Comparison of ENCODE assay signal across 34 cellular contexts in the genomic region with DNA sequence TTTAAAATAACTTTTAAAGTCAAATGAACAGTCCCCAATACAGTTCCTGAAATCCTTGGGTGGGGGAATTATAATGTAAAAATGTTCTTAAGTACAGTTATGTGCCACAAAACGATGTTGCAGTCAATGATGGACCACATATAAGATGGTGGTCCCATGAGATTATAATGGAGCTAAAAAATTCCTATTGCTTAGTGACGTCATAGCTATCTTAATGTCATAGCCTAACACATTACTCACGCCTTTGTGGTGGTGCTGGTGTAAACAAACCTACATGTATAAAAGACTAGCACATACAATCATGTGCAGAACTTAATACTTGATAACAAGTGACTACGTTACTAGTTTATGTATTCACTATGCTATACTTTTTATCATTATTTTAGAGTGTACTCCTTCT.
A peak's percentile ranks its signal among the peaks of the same experiment; 100 is the strongest.
DNase-seq lines count a peak whose midpoint lies in the region; ATAC-seq, FAIRE-seq and TF ChIP-seq lines count a peak whose summit lies in the region.
"Had no signal": no experiment of that assay in that cellular context is flagged by ENCODE, and none has a peak within 500 bp of the region (broad histone marks: within the 10 kb centered on the region; RNA-seq: fewer than 3 reads in every experiment).

No MANE protein-coding gene starts in this region.

- no peak overlapping the region for H4K8ac ChIP-seq in IMR-90 (ENCODE audit: low read depth in 2 of 2, low read length in 2 of 2)

- FAIRE-seq in HepG2 (lab: Jason Lieb, UNC) (no peak), D721Med (lab: Jason Lieb, UNC) (peak; percentile 35), K562 (lab: Jason Lieb, UNC) (no peak)
- FAIRE-seq: A204.1, A549 had no signal

- no peak overlapping the region for H2BK15ac ChIP-seq in IMR-90 (ENCODE audit: low read depth, low read length)

- H3K4me2 ChIP-seq in HepG2 (ENCODE audit: low read depth, low read length) (no peak overlapping the region), IMR-90 (ENCODE audit: low read depth, low read length) (no peak overlapping the region), K562 (ENCODE audit: insufficient read depth, low read length) (no peak overlapping the region)
- H3K4me2 ChIP-seq: A549, BLaER1 had no signal

- intact Hi-C loops in HepG2 (cut with micrococcal nuclease; ENCODE audit: unreplicated experiment) (no loop called here), right lobe of liver (cut with DNase I) (no loop called here), IMR-90 (cut with micrococcal nuclease) (no loop called here), K562 (cut with micrococcal nuclease) (no loop called here)

- no peak overlapping the region for H3K23ac ChIP-seq in IMR-90 (ENCODE audit: low read depth, low read length)

- H2BK120ac ChIP-seq in IMR-90 (ENCODE audit: low read depth, low read length), result no peak overlapping the region

- H3K4me1 ChIP-seq in HepG2 (ENCODE audit: insufficient read depth, low read length), result no peaks in the 10 kb centered on the region
- H3K4me1 ChIP-seq in right lobe of liver, result no peaks in the 10 kb centered on the region
- H3K4me1 ChIP-seq in IMR-90 (ENCODE audit: control insufficient read depth, insufficient read depth, low read length), result no peaks in the 10 kb centered on the region
- no peaks in the 10 kb centered on the region for H3K4me1 ChIP-seq in K562 (replicated peaks in 1 of 2; ENCODE audit: control insufficient read depth in 2 of 2, insufficient read depth in 2 of 2, low read length in 2 of 2)
- H3K4me1 ChIP-seq: A549, BE2C, BLaER1, Caco-2 had no signal

- no peak overlapping the region for H3K18ac ChIP-seq in IMR-90 (ENCODE audit: low read depth, low read length)

- TF ChIP-seq EP300 in HepG2 (IDR thresholded peaks at IDR 0.05; ENCODE audit: low read depth in 2 of 2, low read length in 2 of 2), result no peak
- no peak for TF ChIP-seq EP300 in HepG2 (CRISPR knock-in tag; IDR thresholded peaks at IDR 0.05; ENCODE audit: borderline replicate concordance)
- no peak for TF ChIP-seq EP300 in K562 (IDR thresholded peaks at IDR 0.05; ENCODE audit: low read length)

- no peak overlapping the region for H2BK20ac ChIP-seq in IMR-90 (ENCODE audit: low read depth, low read length)

- H4K91ac ChIP-seq in IMR-90 (ENCODE audit: insufficient read depth, low read depth, low read length), result no peak overlapping the region

- no peaks in the 10 kb centered on the region for H3K36me3 ChIP-seq in HepG2 (replicated peaks in 1 of 2; ENCODE audit: control insufficient read depth in 1 of 2, insufficient read depth in 2 of 2, low read length in 2 of 2)
- H3K36me3 ChIP-seq in right lobe of liver, result no peaks in the 10 kb centered on the region
- H3K36me3 ChIP-seq in IMR-90 (ENCODE audit: control insufficient read depth, insufficient read depth, low read length), result peaks cover 3% of the 10 kb centered on the region; the same call in 1 of the 2 replicates
- H3K36me3 ChIP-seq in K562 (ENCODE audit: control insufficient read depth, insufficient read depth, low read length), result no peaks in the 10 kb centered on the region
- H3K36me3 ChIP-seq: BE2C, BLaER1 had no signal

- no peak overlapping the region for H2AK5ac ChIP-seq in IMR-90 (ENCODE audit: low read depth, low read length)

- no peak overlapping the region for H2AFZ ChIP-seq in HepG2 (ENCODE audit: low read length)
- H2AFZ ChIP-seq in IMR-90 (replicated peaks; ENCODE audit: low read length, poor library complexity), result no peak overlapping the region
- no peak overlapping the region for H2AFZ ChIP-seq in K562 (ENCODE audit: low read depth, low read length)

- BruUV-seq in HepG2 (replicated peaks; lab: Mats Ljungman, UMichigan), result no TSS peak
- no TSS peak for BruUV-seq in IMR-90 (replicated peaks; lab: Mats Ljungman, UMichigan)
- BruUV-seq in K562 (replicated peaks; lab: Mats Ljungman, UMichigan), result no TSS peak

- H3K27ac ChIP-seq in HepG2 (ENCODE audit: extremely low read length, insufficient read depth, low read length) (no peak overlapping the region), right lobe of liver (no peak overlapping the region), IMR-90 (ENCODE audit: insufficient read depth, low read length) (no peak overlapping the region), K562 (ENCODE audit: extremely low read depth, low read depth, low read length) (no peak overlapping the region)
- H3K27ac ChIP-seq: 22Rv1, A549, BLaER1, C4-2B had no signal

- TF ChIP-seq RAD21 in HepG2 (CRISPR knock-in tag; IDR thresholded peaks at IDR 0.05) (no peak), IMR-90 (IDR thresholded peaks at IDR 0.05; ENCODE audit: low read length) (no peak), K562 (CRISPR knock-in tag; conservative IDR thresholded peaks at IDR 0.05 in 1 of 2, IDR thresholded peaks at IDR 0.05 in 1 of 2) (no peak)

- no peaks in the 10 kb centered on the region for H4K20me1 ChIP-seq in HepG2 (ENCODE audit: insufficient read depth, low read length)
- H4K20me1 ChIP-seq in IMR-90 (ENCODE audit: insufficient read depth, low read length), result no peaks in the 10 kb centered on the region
- H4K20me1 ChIP-seq in K562 (replicated peaks; ENCODE audit: control insufficient read depth, insufficient read depth, low read length), result no peaks in the 10 kb centered on the region
- H4K20me1 ChIP-seq: BLaER1; BLaER1 treated with 17β-estradiol and CSF1 and Interleukin-3, amounts not matched to agents 10 nM and 100 nM had no signal

- TF ChIP-seq POLR2A in HepG2 (IDR thresholded peaks at IDR 0.05; ENCODE audit: insufficient read depth in 1 of 2, low read depth in 2 of 2, low read length in 2 of 2) (no peak), right lobe of liver (IDR thresholded peaks at IDR 0.05) (no peak), IMR-90 (IDR thresholded peaks at IDR 0.05; ENCODE audit: low read depth, low read length) (no peak), K562 (conservative IDR thresholded peaks at IDR 0.05) (no peak)

- ATAC-seq in HepG2 (no peak), right lobe of liver (no peak), IMR-90 (ENCODE audit: low read depth) (no peak), K562 (no peak), HG02884 (IDR thresholded peaks at IDR 0.05; ENCODE audit: unreplicated experiment) (no peak), HG02885 (IDR thresholded peaks at IDR 0.05; ENCODE audit: poor library complexity, unreplicated experiment) (no peak)
- ATAC-seq: A549; CD8-positive, alpha-beta T cell had no signal

- H3K4me3 ChIP-seq in HepG2 (replicated peaks in 1 of 3; ENCODE audit: insufficient read depth in 1 of 3, low read depth in 2 of 3, low read length in 3 of 3), result no peak overlapping the region
- H3K4me3 ChIP-seq in right lobe of liver, result no peak overlapping the region
- no peak overlapping the region for H3K4me3 ChIP-seq in IMR-90 (ENCODE audit: insufficient read depth, low read depth, low read length)
- H3K4me3 ChIP-seq in K562, result no peak overlapping the region
- H3K4me3 ChIP-seq: A549; BLaER1; BLaER1 treated with 17β-estradiol and CSF1 and Interleukin-3, amounts not matched to agents 10 nM and 100 nM had no signal

- H3K27me3 ChIP-seq in HepG2 (ENCODE audit: control insufficient read depth in 1 of 2, insufficient read depth in 2 of 2, low read length in 2 of 2) (peaks cover 0 to 1% of the 10 kb centered on the region in 2 experiments; a peak in 3 of 5 replicates), right lobe of liver (no peaks in the 10 kb centered on the region), IMR-90 (ENCODE audit: control insufficient read depth, insufficient read depth, low read length) (no peaks in the 10 kb centered on the region), K562 (ENCODE audit: control insufficient read depth in 2 of 2, insufficient read depth in 2 of 2, low read length in 2 of 2) (no peaks in the 10 kb centered on the region)
- H3K27me3 ChIP-seq: BE2C; BLaER1; BLaER1 treated with 17β-estradiol and CSF1 and Interleukin-3, amounts not matched to agents 10 nM and 100 nM had no signal

- H2AK9ac ChIP-seq in IMR-90 (replicated peaks; ENCODE audit: low read depth, low read length, poor library complexity), result no peak overlapping the region

- in situ Hi-C loops in HepG2 (cut with HindIII; ENCODE audit: extremely low pct_ligation_motif_present, low pct_unique_long_range_greater_than_20kb), result no loop called here
- in situ Hi-C loops in IMR-90 (cut with MboI; ENCODE audit: low sequenced_read_pairs), result no loop called here
- in situ Hi-C loops in K562 (cut with MboI), result no loop called here

- no peak overlapping the region for H3K14ac ChIP-seq in IMR-90 (replicated peaks; ENCODE audit: low read depth, low read length)

- TF ChIP-seq CTCF in HepG2 (CRISPR knock-in tag; IDR thresholded peaks at IDR 0.05) (no peak), right lobe of liver (IDR thresholded peaks at IDR 0.05) (no peak), D721Med (IDR thresholded peaks at IDR 0.05; ENCODE audit: insufficient read depth, missing control alignments) (no peak), IMR-90 (conservative IDR thresholded peaks at IDR 0.05; ENCODE audit: low read depth, low read length) (no peak), K562 (IDR thresholded peaks at IDR 0.05 in 2 of 3, conservative IDR thresholded peaks at IDR 0.05 in 1 of 3; ENCODE audit: insufficient read depth in 2 of 3, low read depth in 1 of 3, low read length in 3 of 3) (no peak)

- CTCF ChIA-PET in HepG2 (lab: Yijun Ruan, JAX; ENCODE audit: low intra/inter-chr PET ratio, low total read pairs), result no interaction called here
- CTCF ChIA-PET in IMR-90 (lab: Yijun Ruan, JAX), result no interaction called here
- CTCF ChIA-PET in K562 (lab: Yijun Ruan, JAX; ENCODE audit: low intra/inter-chr PET ratio), result no interaction called here

- H3K79me2 ChIP-seq in HepG2 (ENCODE audit: insufficient read depth, low read length) (no peaks in the 10 kb centered on the region), K562 (ENCODE audit: control insufficient read depth, insufficient read depth, low read length) (no peaks in the 10 kb centered on the region)

- H3K79me1 ChIP-seq in IMR-90 (ENCODE audit: low read depth in 1 of 2, low read length in 2 of 2), result peaks cover 0 to 3% of the 10 kb centered on the region in 2 experiments; a peak in 1 of 4 replicates

- no peaks in the 10 kb centered on the region for H3K9me1 ChIP-seq in IMR-90 (ENCODE audit: insufficient read depth, low read length)
- H3K9me1 ChIP-seq in K562 (ENCODE audit: control insufficient read depth, insufficient read depth, low read length), result no peaks in the 10 kb centered on the region

- dilution Hi-C loops in IMR-90 (cut with HindIII; ENCODE audit: low sequenced_read_pairs, unreplicated experiment), result no loop called here

- no peak overlapping the region for H3K56ac ChIP-seq in IMR-90 (ENCODE audit: extremely low read depth, insufficient read depth, low read length)

- WGBS in HepG2 (ENCODE audit: low lambda C conversion rate), result 23% methylated on average over 4 of the region's 4 CpGs
- WGBS in right lobe of liver (ENCODE audit: insufficient coverage, low coverage, low lambda C conversion rate, missing lambda C conversion rate), result 67% methylated on average over 4 of the region's 4 CpGs
- no CpG with 5 or more reads among the region's 4 CpGs for WGBS in IMR-90 (ENCODE audit: extremely low coverage in 2 of 2, insufficient read length in 1 of 2), 2 experiments
- WGBS in K562 (ENCODE audit: insufficient coverage, low coverage, missing lambda C conversion rate), result 0% methylated on average over 4 of the region's 4 CpGs

- H3K9me3 ChIP-seq in HepG2 (ENCODE audit: low read length), result no peaks in the 10 kb centered on the region
- H3K9me3 ChIP-seq in right lobe of liver, result no peaks in the 10 kb centered on the region
- no peaks in the 10 kb centered on the region for H3K9me3 ChIP-seq in IMR-90 (ENCODE audit: control insufficient read depth, insufficient read depth, low read length)
- no peaks in the 10 kb centered on the region for H3K9me3 ChIP-seq in K562 (replicated peaks; ENCODE audit: control insufficient read depth, insufficient read depth, low read depth, low read length)
- H3K9me3 ChIP-seq: A549; BE2C; BLaER1; BLaER1 treated with 17β-estradiol and CSF1 and Interleukin-3, amounts not matched to agents 10 nM and 100 nM; Caco-2 had no signal

- no peak overlapping the region for H4K5ac ChIP-seq in IMR-90 (ENCODE audit: low read depth, low read length)

- H3K9ac ChIP-seq in HepG2 (ENCODE audit: insufficient read depth, low read depth, low read length) (no peak overlapping the region), IMR-90 (ENCODE audit: low read depth, low read length) (no peak overlapping the region), K562 (ENCODE audit: insufficient read depth in 1 of 2, low read depth in 2 of 2, low read length in 2 of 2) (no peak overlapping the region)
- H3K9ac ChIP-seq: BLaER1; BLaER1 treated with 17β-estradiol and CSF1 and Interleukin-3, amounts not matched to agents 10 nM and 100 nM had no signal

- no peak overlapping the region for H2BK5ac ChIP-seq in IMR-90 (ENCODE audit: low read depth, low read length, poor library complexity, severe bottlenecking)

- POLR2A ChIA-PET in HepG2 (lab: Yijun Ruan, JAX) (no interaction called here), IMR-90 (lab: Charles Lee; ENCODE audit: unreplicated experiment) (no interaction called here), K562 (lab: Yijun Ruan, JAX) (no interaction called here)

- DNase-seq in HepG2 (ENCODE audit: low spot score) (no peak), right lobe of liver (no peak), D721Med (ENCODE audit: insufficient read length, low spot score) (no peak), IMR-90 (peak; percentile 50), K562 (ENCODE audit: extremely low read depth in 1 of 4, low spot score in 3 of 4) (no peak)
- no peak for DNase-seq in activated CD4-positive, CD25-positive, alpha-beta regulatory T cell treated with anti-CD3 and anti-CD28 coated beads, Interleukin-2, amount 50 U/mL, for 72 hours
- DNase-seq: 8988T; ACHN; AML-193; BE2C; C1 segment of cervical spinal cord; Caco-2; Calu3; CD4-positive, alpha-beta memory T cell; CD4-positive, alpha-beta T cell; CD4-positive, CD25-positive, alpha-beta regulatory T cell; CD8-positive, alpha-beta memory T cell; CD8-positive, alpha-beta T cell; COR-L47; DMS 273 treated with DMSO at 0.1 percent for 48 hours; DMS153; DMS53; DMS79; DMS79 treated with DMSO at 0.1 percent for 48 hours; DND-41; EL had no signal

- no peak overlapping the region for H3K4ac ChIP-seq in IMR-90 (ENCODE audit: low read depth, low read length)
